In genomic region chr11:19978668-19979518, GRCh38 we compare ENCODE assay signal across 8 cellular contexts.
DNase-seq lines count a peak whose midpoint lies in the region; ATAC-seq and TF ChIP-seq lines count a peak whose summit lies in the region.

No MANE protein-coding gene starts in this region.

- peak overlapping the region; percentile 71 for H3K4me2 ChIP-seq in smooth muscle cell

- 51% methylated on average over 8 of the region's 8 CpGs for WGBS in smooth muscle cell (ENCODE audit: low lambda C conversion rate)

- peak overlapping the region; percentile 69 for H3K9ac ChIP-seq in smooth muscle cell (ENCODE audit: low read depth)

- TF ChIP-seq CTCF in smooth muscle cell (IDR thresholded peaks at IDR 0.05; ENCODE audit: borderline replicate concordance, insufficient read depth, poor library complexity, severe bottlenecking), result no peak

- ATAC-seq in GM21360 (IDR thresholded peaks at IDR 0.05; ENCODE audit: unreplicated experiment), result peak; percentile 73
- peak; percentile 77 for ATAC-seq in HG03565 (IDR thresholded peaks at IDR 0.05; ENCODE audit: unreplicated experiment)
- no peak for ATAC-seq in GM19328 (IDR thresholded peaks at IDR 0.05; ENCODE audit: unreplicated experiment)

- H4K20me1 ChIP-seq in smooth muscle cell (ENCODE audit: low read depth), result no peaks in the 10 kb centered on the region

- peak overlapping the region; percentile 97 for H3K27ac ChIP-seq in smooth muscle cell (ENCODE audit: low read depth)

- DNase-seq in EH (ENCODE audit: low read depth), result peak; percentile 86
- peak; percentile 71 for DNase-seq in dermis blood vessel endothelial cell
- DNase-seq in smooth muscle cell (lab: John Stamatoyannopoulos, UW; ENCODE audit: unreplicated experiment), result no peak
- no peak for DNase-seq in NCI-H1436 (lab: John Stamatoyannopoulos, UW)
- DNase-seq in stimulated activated CD4-positive, alpha-beta T cell treated with anti-CD3 and anti-CD28 coated beads, Interleukin-4, amount 100 ng/mL, for 24 hours, result no peak

- no peak overlapping the region for H2AFZ ChIP-seq in smooth muscle cell (ENCODE audit: low read depth)

- no peak overlapping the region for H3K4me3 ChIP-seq in smooth muscle cell

- no peaks in the 10 kb centered on the region for H3K36me3 ChIP-seq in smooth muscle cell (ENCODE audit: low read depth)

- no peaks in the 10 kb centered on the region for H3K79me2 ChIP-seq in smooth muscle cell (ENCODE audit: low read depth)

- H3F3A ChIP-seq in smooth muscle cell (ENCODE audit: low read depth), result peaks cover 40% of the 10 kb centered on the region

- no peaks in the 10 kb centered on the region for H3K27me3 ChIP-seq in smooth muscle cell (ENCODE audit: low read depth)

- H3K9me3 ChIP-seq in smooth muscle cell (replicated peaks; ENCODE audit: low read depth), result no peaks in the 10 kb centered on the region

- H3K4me1 ChIP-seq in smooth muscle cell (ENCODE audit: low read depth), result peaks cover 12% of the 10 kb centered on the region

Comparison
In these comparisons a context has a peak if more than half of its experiments do, and no peak if none do; other contexts are left out.
1. DNase-seq: peak in EH (single experiment) and dermis blood vessel endothelial cell (single experiment); none in smooth muscle cell (single experiment), NCI-H1436 (single experiment) and stimulated activated CD4-positive, alpha-beta T cell treated with anti-CD3 and anti-CD28 coated beads, Interleukin-4, amount 100 ng/mL, for 24 hours (single experiment).